8 cellular contexts compared by ENCODE assay signal in the genomic region with DNA sequence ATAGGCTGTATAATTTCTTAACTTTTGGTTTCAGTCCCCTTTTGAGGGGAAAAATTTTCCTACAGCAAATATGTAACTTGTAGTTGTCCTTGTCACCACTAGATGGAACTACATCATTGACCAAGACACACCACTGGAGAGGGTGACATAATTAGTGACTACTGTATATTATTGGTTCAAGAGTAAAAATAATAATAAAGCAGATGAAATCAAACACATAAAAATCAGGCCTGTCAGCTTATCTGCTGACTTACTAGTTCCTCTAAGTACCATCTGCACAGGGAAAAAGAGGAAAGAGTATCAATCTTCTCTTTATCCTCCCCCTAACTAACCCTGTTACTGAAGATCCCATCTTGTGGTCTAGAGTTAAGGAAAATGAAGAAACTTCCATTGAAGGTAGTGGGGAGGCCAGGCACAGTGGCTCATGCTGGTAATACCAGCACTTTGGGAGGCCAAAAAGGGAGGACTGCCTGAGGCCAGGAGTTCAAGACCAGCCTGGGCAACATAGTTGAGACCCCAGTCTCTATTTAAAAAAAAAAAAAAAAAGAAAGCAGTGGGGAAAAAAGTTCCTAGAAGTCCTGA. TPM values are rescaled to one million over a fixed set of nuclear protein-coding genes. Genes with fewer than 3 reads are reported as not detected.
DNase-seq lines count a peak whose midpoint lies in the region; ATAC-seq and TF ChIP-seq lines count a peak whose summit lies in the region.

No MANE protein-coding gene starts in this region.

- ATAC-seq in GM18909 (IDR thresholded peaks at IDR 0.05; ENCODE audit: poor library complexity, unreplicated experiment) (peak; percentile 91), HG03196 (IDR thresholded peaks at IDR 0.05; ENCODE audit: unreplicated experiment) (peak; percentile 63), HG02870 (IDR thresholded peaks at IDR 0.05; ENCODE audit: unreplicated experiment) (no peak)

- intact Hi-C loops in CD4-positive, alpha-beta memory T cell (cut with micrococcal nuclease), result loop anchor here (1.0 kb wide), 4 partner anchors 71 to 118 kb away; no protein-coding TSS in a partner anchor

- TF ChIP-seq POLR2A in tibial nerve (IDR thresholded peaks at IDR 0.05), result no peak

- H3K27ac Mint-ChIP-seq in CD4-positive, alpha-beta memory T cell, result no peak overlapping the region

- DNase-seq in CD4-positive, alpha-beta memory T cell, result peak in 4 of 5 donors; percentile 45 to 53 (median 50)
- peak; percentile 38 for DNase-seq in NCI-H82 (lab: John Stamatoyannopoulos, UW)
- DNase-seq in T47D (ENCODE audit: low read depth in 1 of 2, low spot score in 1 of 2), result peak; percentile 23 to 53
- DNase-seq in kidney epithelial cell (ENCODE audit: low read depth), result no peak
- no peak for DNase-seq in tibial nerve (ENCODE audit: low spot score in 2 of 2)

- H3K36me3 ChIP-seq in CD4-positive, alpha-beta memory T cell (ENCODE audit: insufficient read depth, low read length), result no peaks in the 10 kb centered on the region
- H3K36me3 ChIP-seq in kidney epithelial cell (ENCODE audit: control insufficient read depth, insufficient read depth, low read length) (no peaks in the 10 kb centered on the region), tibial nerve (peaks cover 0 to 47% (median 0%) of the 10 kb centered on the region in 3 donors)

- H3K4me1 Mint-ChIP-seq in CD4-positive, alpha-beta memory T cell, result peaks cover 0 to 2% (median 1%) of the 10 kb centered on the region in 4 donors

- H3K4me1 ChIP-seq in CD4-positive, alpha-beta memory T cell (ENCODE audit: insufficient read depth, low read length), result no peaks in the 10 kb centered on the region
- no peaks in the 10 kb centered on the region for H3K4me1 ChIP-seq in tibial nerve

- H3K9me3 Mint-ChIP-seq in CD4-positive, alpha-beta memory T cell, result no peaks in the 10 kb centered on the region

- TF ChIP-seq EP300 in tibial nerve (IDR thresholded peaks at IDR 0.05), result peak in 1 of 2 donors; percentile 5

- POLR2A ChIA-PET in CD4-positive, alpha-beta memory T cell (lab: Charles Lee; ENCODE audit: partially characterized antibody), result interaction anchor here (1.6 to 2.0 kb wide), 2 partner anchors 89 to 90 kb away, joined by 5 to 6 read pairs; no protein-coding TSS in a partner anchor

- TF ChIP-seq CTCF in kidney epithelial cell (IDR thresholded peaks at IDR 0.05; ENCODE audit: insufficient read depth, low read length, poor library complexity, severe bottlenecking), result peak; percentile 59
- TF ChIP-seq CTCF in tibial nerve (IDR thresholded peaks at IDR 0.05), result peak; percentile 57 to 79 (median 75)

- H3K27ac ChIP-seq in CD4-positive, alpha-beta memory T cell (ENCODE audit: low read depth, low read length), result no peak overlapping the region
- H3K27ac ChIP-seq in tibial nerve, result no peak overlapping the region

- H3K27me3 ChIP-seq in CD4-positive, alpha-beta memory T cell (ENCODE audit: insufficient read depth, low read length), result no peaks in the 10 kb centered on the region
- H3K27me3 ChIP-seq in kidney epithelial cell (ENCODE audit: control insufficient read depth, insufficient read depth, low read length), result no peaks in the 10 kb centered on the region
- no peaks in the 10 kb centered on the region for H3K27me3 ChIP-seq in tibial nerve

- CTCF ChIA-PET in CD4-positive, alpha-beta memory T cell (lab: Charles Lee; ENCODE audit: partially characterized antibody), result interaction anchor here (1.1 to 15.4 kb wide), 7 partner anchors 10 to 95 kb away, joined by 3 to 589 read pairs (median 4); no protein-coding TSS in a partner anchor

- H3K4me3 ChIP-seq in CD4-positive, alpha-beta memory T cell (ENCODE audit: low read length in 2 of 2), result no peak overlapping the region
- H3K4me3 ChIP-seq in kidney epithelial cell (ENCODE audit: low read depth, low read length) (no peak overlapping the region), tibial nerve (no peak overlapping the region)

- no peaks in the 10 kb centered on the region for H3K27me3 Mint-ChIP-seq in CD4-positive, alpha-beta memory T cell

- H3K36me3 Mint-ChIP-seq in CD4-positive, alpha-beta memory T cell, result peaks cover 9 to 27% of the 10 kb centered on the region in 2 donors

- H3K4me3 Mint-ChIP-seq in CD4-positive, alpha-beta memory T cell, result no peak overlapping the region

- in situ Hi-C loops in T47D (cut with HindIII; ENCODE audit: low pct_unique_long_range_greater_than_20kb, low sequenced_read_pairs), result no loop called here

- no peaks in the 10 kb centered on the region for H3K9me3 ChIP-seq in CD4-positive, alpha-beta memory T cell (ENCODE audit: control insufficient read depth in 1 of 2, low read length in 2 of 2)
- no peaks in the 10 kb centered on the region for H3K9me3 ChIP-seq in tibial nerve

RNA-seq across cellular contexts. Expression of a gene that starts 29.6 kb away (rescaled TPM):
- total RNA-seq in CD4-positive, alpha-beta memory T cell, result 100 to 1,000 TPM; 107 to 133 TPM
- 10 to 100 TPM; 11.6 to 13.9 TPM for polyA plus RNA-seq in CD4-positive, alpha-beta memory T cell
- total RNA-seq in kidney epithelial cell (29.7 and 31.9 TPM in 2 replicates), tibial nerve (10 to 100 TPM; 37.0 to 86.9 (median 47.3) TPM)

Comparison
In these comparisons a context has a peak if more than half of its experiments do, and no peak if none do; other contexts are left out.
1. DNase-seq: peak in CD4-positive, alpha-beta memory T cell (4 of 5), NCI-H82 (single experiment) and T47D (2 of 2); none in kidney epithelial cell (single experiment) and tibial nerve (0 of 2).